ENCODE assay signal across 15 cellular contexts in the genomic region with DNA sequence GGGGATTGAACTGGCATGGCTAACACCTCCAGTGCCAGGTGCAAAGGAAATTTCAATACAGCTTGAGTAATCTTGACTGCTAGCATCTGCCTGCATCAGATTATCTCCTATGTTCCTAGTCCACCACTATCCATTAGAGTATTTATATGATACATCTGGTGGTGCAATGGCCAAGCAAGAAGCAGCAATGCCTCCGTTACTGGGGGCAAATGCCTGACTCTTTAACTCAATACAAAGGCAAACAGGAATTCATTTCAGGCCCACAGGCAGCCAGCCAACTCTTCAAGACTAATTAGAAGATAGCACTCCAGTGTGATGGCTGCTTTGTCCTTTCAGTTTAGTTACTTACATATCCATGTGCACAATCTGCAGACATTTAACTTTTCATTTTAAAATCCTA.
"Had no signal": no experiment of that assay in that cellular context is flagged by ENCODE, and none has a peak within 500 bp of the region (broad histone marks: within the 10 kb centered on the region; RNA-seq: fewer than 3 reads in every experiment).

No MANE protein-coding gene starts in this region.

- H3K36me3 Mint-ChIP-seq: activated CD4-positive, alpha-beta memory T cell treated with anti-CD3 and anti-CD28 coated beads for 36 hours; activated CD8-positive, alpha-beta memory T cell treated with anti-CD3 and anti-CD28 coated beads, Interleukin-2, amount 10 ng/mL, durations not matched to agents 7 days and 5 days; activated naive CD8-positive, alpha-beta T cell treated with anti-CD3 and anti-CD28 coated beads, Interleukin-2, amount 10 ng/mL, durations not matched to agents 7 days and 5 days; stimulated activated naive B cell treated with anti-CD40 and anti-IgM and Interleukin-4, amounts not matched to agents 10 μg/mL and 1 μg/mL and 100 μg/mL, for 72 hours had no signal

- H3K4me1 Mint-ChIP-seq: activated CD8-positive, alpha-beta memory T cell treated with anti-CD3 and anti-CD28 coated beads, Interleukin-2, amount 10 ng/mL, durations not matched to agents 7 days and 5 days; activated naive CD8-positive, alpha-beta T cell treated with anti-CD3 and anti-CD28 coated beads, Interleukin-2, amount 10 ng/mL, durations not matched to agents 7 days and 5 days; nephron progenitor cell; stimulated activated naive B cell treated with anti-CD40 and anti-IgM and Interleukin-4, amounts not matched to agents 10 μg/mL and 1 μg/mL and 100 μg/mL, for 72 hours had no signal

- H3K27ac ChIP-seq: body of pancreas, spleen, thoracic aorta, upper lobe of left lung had no signal

- H3K4me3 Mint-ChIP-seq: activated CD4-positive, alpha-beta memory T cell treated with anti-CD3 and anti-CD28 coated beads for 36 hours; activated CD8-positive, alpha-beta memory T cell treated with anti-CD3 and anti-CD28 coated beads, Interleukin-2, amount 10 ng/mL, durations not matched to agents 7 days and 5 days; activated naive CD8-positive, alpha-beta T cell treated with anti-CD3 and anti-CD28 coated beads, Interleukin-2, amount 10 ng/mL, durations not matched to agents 7 days and 5 days; nephron progenitor cell; stimulated activated naive B cell treated with anti-CD40 and anti-IgM and Interleukin-4, amounts not matched to agents 10 μg/mL and 1 μg/mL and 100 μg/mL, for 72 hours had no signal

- H3K27ac Mint-ChIP-seq: activated CD4-positive, alpha-beta memory T cell treated with anti-CD3 and anti-CD28 coated beads for 36 hours; activated CD8-positive, alpha-beta memory T cell treated with anti-CD3 and anti-CD28 coated beads, Interleukin-2, amount 10 ng/mL, durations not matched to agents 7 days and 5 days; activated naive CD8-positive, alpha-beta T cell treated with anti-CD3 and anti-CD28 coated beads, Interleukin-2, amount 10 ng/mL, durations not matched to agents 7 days and 5 days; nephron progenitor cell; stimulated activated naive B cell treated with anti-CD40 and anti-IgM and Interleukin-4, amounts not matched to agents 10 μg/mL and 1 μg/mL and 100 μg/mL, for 72 hours had no signal

- H3K4me3 ChIP-seq: body of pancreas, spleen, thoracic aorta, upper lobe of left lung had no signal

- H3K4me1 ChIP-seq: body of pancreas, spleen, upper lobe of left lung had no signal

- H3K9me3 Mint-ChIP-seq: activated CD4-positive, alpha-beta memory T cell treated with anti-CD3 and anti-CD28 coated beads for 36 hours; activated naive CD8-positive, alpha-beta T cell treated with anti-CD3 and anti-CD28 coated beads, Interleukin-2, amount 10 ng/mL, durations not matched to agents 7 days and 5 days; nephron progenitor cell; stimulated activated naive B cell treated with anti-CD40 and anti-IgM and Interleukin-4, amounts not matched to agents 10 μg/mL and 1 μg/mL and 100 μg/mL, for 72 hours had no signal

- DNase-seq: activated CD4-positive, alpha-beta memory T cell treated with anti-CD3 and anti-CD28 coated beads for 36 hours; activated CD8-positive, alpha-beta memory T cell treated with anti-CD3 and anti-CD28 coated beads, Interleukin-2, amount 10 ng/mL, durations not matched to agents 7 days and 5 days; activated naive CD4-positive, alpha-beta T cell; activated naive CD8-positive, alpha-beta T cell treated with anti-CD3 and anti-CD28 coated beads, Interleukin-2, amount 10 ng/mL, durations not matched to agents 7 days and 5 days; amygdala; body of pancreas; foreskin fibroblast; left ventricle myocardium superior; nephron progenitor cell; occipital lobe; retina; spleen; stimulated activated naive B cell treated with anti-CD40 and anti-IgM and Interleukin-4, amounts not matched to agents 10 μg/mL and 1 μg/mL and 100 μg/mL, for 72 hours; upper lobe of left lung had no signal

- H3K27me3 Mint-ChIP-seq: activated CD4-positive, alpha-beta memory T cell treated with anti-CD3 and anti-CD28 coated beads for 36 hours; activated CD8-positive, alpha-beta memory T cell treated with anti-CD3 and anti-CD28 coated beads, Interleukin-2, amount 10 ng/mL, durations not matched to agents 7 days and 5 days; activated naive CD8-positive, alpha-beta T cell treated with anti-CD3 and anti-CD28 coated beads, Interleukin-2, amount 10 ng/mL, durations not matched to agents 7 days and 5 days; stimulated activated naive B cell treated with anti-CD40 and anti-IgM and Interleukin-4, amounts not matched to agents 10 μg/mL and 1 μg/mL and 100 μg/mL, for 72 hours had no signal

- H3K9me3 ChIP-seq: body of pancreas, spleen, thoracic aorta, upper lobe of left lung had no signal

- H3K27me3 ChIP-seq: body of pancreas, spleen, upper lobe of left lung had no signal

- H3K36me3 ChIP-seq: spleen, thoracic aorta, upper lobe of left lung had no signal
